Comparison of ENCODE assay signal across 35 cellular contexts in the genomic region with DNA sequence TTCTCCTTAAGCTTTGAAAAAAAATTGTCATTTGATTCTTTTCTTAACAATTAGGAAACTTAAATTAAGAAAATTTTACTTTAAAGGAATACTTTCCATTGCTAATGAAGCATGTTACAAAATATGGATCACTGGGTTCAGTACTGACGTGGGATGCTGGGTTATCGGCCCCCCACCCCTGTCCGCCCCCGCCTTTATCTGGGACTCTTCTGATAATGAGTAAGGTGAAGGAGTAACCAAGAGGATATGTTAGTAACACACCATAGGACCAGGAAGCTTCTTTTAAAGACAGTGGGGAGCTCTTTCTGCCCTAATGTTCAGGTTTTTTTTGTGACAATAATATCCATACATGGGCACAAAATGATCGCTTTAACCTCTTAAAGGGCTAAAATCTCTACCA. TPM values are rescaled to one million over a fixed set of nuclear protein-coding genes. Genes with fewer than 3 reads are reported as not detected.
"Had no signal": no experiment of that assay in that cellular context is flagged by ENCODE, and none has a peak within 500 bp of the region (broad histone marks: within the 10 kb centered on the region; RNA-seq: fewer than 3 reads in every experiment).

No MANE protein-coding gene starts in this region.

- DNase-seq: activated effector memory CD4-positive, alpha-beta T cell treated with anti-CD3 and anti-CD28 coated beads, Interleukin-2, amount 50 U/mL, for 16 hours; activated effector memory CD4-positive, alpha-beta T cell treated with Interleukin-2 at 50 U/mL for 16 hours; activated gamma-delta T cell; activated gamma-delta T cell treated with Interleukin-2 at 50 U/mL for 16 hours; activated naive CD4-positive, alpha-beta T cell; activated naive CD4-positive, alpha-beta T cell treated with anti-CD3 and anti-CD28 coated beads for 36 hours; activated naive CD4-positive, alpha-beta T cell treated with anti-CD3 and anti-CD28 coated beads, Interleukin-2, amount 10 ng/mL, durations not matched to agents 7 days and 5 days; activated naive CD4-positive, alpha-beta T cell treated with anti-CD3 and anti-CD28 coated beads, Interleukin-2, amount 50 U/mL, for 16 hours; activated naive CD4-positive, alpha-beta T cell treated with Interleukin-2 at 50 U/mL for 16 hours; activated naive CD8-positive, alpha-beta T cell treated with anti-CD3 and anti-CD28 coated beads for 36 hours; activated naive CD8-positive, alpha-beta T cell treated with anti-CD3 and anti-CD28 coated beads, Interleukin-2, amount 10 ng/mL, durations not matched to agents 7 days and 5 days; activated naive CD8-positive, alpha-beta T cell treated with anti-CD3 and anti-CD28 coated beads, Interleukin-2, amount 50 U/mL, for 24 hours; activated T-cell treated with anti-CD3 and anti-CD28 coated beads, Interleukin-2, amount 50 U/mL, for 24 hours; activated T-cell treated with anti-CD3 and anti-CD28 coated beads, Interleukin-2, amount 50 U/mL, for 4 hours; activated T-cell treated with anti-CD3 and anti-CD28 coated beads, Interleukin-2, amount 50 U/mL, for 48 hours; activated T-cell treated with anti-CD3 and anti-CD28 coated beads, Interleukin-2, amount 50 U/mL, for 72 hours; adrenal gland; amniotic stem cell; amygdala; anterior cingulate cortex; aorta; body of pancreas; brain microvascular endothelial cell; caudate nucleus; central memory CD4-positive, alpha-beta T cell; cerebellar nuclear complex had no signal

- FAIRE-seq: astrocyte, bronchial epithelial cell had no signal

- H3K27ac ChIP-seq: adrenal gland, ascending aorta, body of pancreas, brain microvascular endothelial cell, breast epithelium, cardiac muscle cell had no signal

- H3K27me3 ChIP-seq: adrenal gland, ascending aorta, body of pancreas, brain microvascular endothelial cell, breast epithelium, cardiac muscle cell had no signal

- H3K4me3 ChIP-seq: adrenal gland, ascending aorta, body of pancreas, breast epithelium, cardiac muscle cell had no signal

- H3K4me1 ChIP-seq: adrenal gland, ascending aorta, body of pancreas, breast epithelium had no signal

- H3K36me3 ChIP-seq: adrenal gland, brain microvascular endothelial cell, breast epithelium had no signal

- H3K9me3 ChIP-seq: adrenal gland, ascending aorta, body of pancreas, breast epithelium had no signal

- ATAC-seq: activated naive CD4-positive, alpha-beta T cell treated with anti-CD3 and anti-CD28 coated beads, Interleukin-2, amount 50 U/mL, for 72 hours; activated naive CD8-positive, alpha-beta T cell treated with anti-CD3 and anti-CD28 coated beads, Interleukin-2, amount 50 U/mL, for 24 hours; activated T-cell treated with anti-CD3 and anti-CD28 coated beads, Interleukin-2, amount 50 U/mL, for 4 hours; activated T-cell treated with anti-CD3 and anti-CD28 coated beads, Interleukin-2, amount 50 U/mL, for 72 hours; activated T-helper 17 cell treated with anti-CD3 and anti-CD28 coated beads, Interleukin-2, amount 50 U/mL, for 72 hours; body of pancreas had no signal

RNA-seq across cellular contexts. Expression of a gene that starts 29.7 kb away (rescaled TPM):
- total RNA-seq: activated naive CD4-positive, alpha-beta T cell treated with anti-CD3 and anti-CD28 coated beads for 36 hours; activated naive CD4-positive, alpha-beta T cell treated with anti-CD3 and anti-CD28 coated beads, Interleukin-2, amount 50 U/mL, for 72 hours; activated naive CD8-positive, alpha-beta T cell treated with anti-CD3 and anti-CD28 coated beads for 36 hours; activated naive CD8-positive, alpha-beta T cell treated with anti-CD3 and anti-CD28 coated beads, Interleukin-2, amount 10 ng/mL, durations not matched to agents 7 days and 5 days; activated T-helper 1 cell treated with anti-CD3 and anti-CD28 coated beads, Interleukin-12 subunit alpha, Interleukin-12 subunit beta, Interleukin-2, Interleukin-4 antibody, amounts not matched to agents 30 ng/mL and 10 ng/mL and 1 ng/mL, durations not matched to agents 14 hours and 24 hours and 36 hours; activated T-helper 17 cell treated with anti-CD3 and anti-CD28 coated beads, Interleukin-2, amount 50 U/mL, for 72 hours; activated T-helper 2 cell treated with anti-CD3 and anti-CD28 coated beads, Interferon-gamma antibody, Interleukin-2, Interleukin-4, amounts not matched to agents 10 μg/mL and 5 μg/mL and 100 μg/mL, durations not matched to agents 14 hours and 24 hours and 36 hours had no signal
